ENCODE assay signal across 10 cellular contexts in the genomic region with DNA sequence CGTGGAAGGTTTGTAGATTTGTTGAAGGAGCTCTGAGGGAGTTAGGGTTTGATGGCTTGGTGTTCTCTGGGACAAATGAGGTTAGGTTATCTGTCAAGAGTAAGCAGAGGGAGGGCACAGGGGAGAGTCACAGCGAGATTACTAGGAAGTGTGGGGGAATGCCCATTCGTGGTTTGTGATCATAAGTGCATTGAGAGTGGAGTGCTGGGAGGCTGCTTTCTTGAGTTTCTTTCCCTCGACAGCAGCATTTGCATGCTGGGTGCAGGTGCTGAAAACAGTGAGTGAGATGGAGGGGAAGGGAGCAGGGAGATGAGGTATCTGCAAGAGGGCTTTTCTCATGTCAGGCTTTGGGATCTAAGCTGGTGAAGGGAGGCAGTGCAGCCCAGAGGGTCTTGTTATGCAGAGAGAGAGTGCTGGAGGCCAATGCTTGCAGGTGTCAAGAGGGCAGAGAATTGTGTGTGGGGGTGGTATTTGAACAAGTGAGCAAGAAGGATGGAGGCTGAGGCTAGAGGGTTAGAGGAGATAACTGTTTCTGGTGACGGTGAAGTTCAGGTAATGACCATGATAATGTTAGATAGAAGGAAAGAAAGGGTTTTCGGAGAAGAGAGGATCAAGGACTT. TPM values are rescaled to one million over a fixed set of nuclear protein-coding genes. Genes with fewer than 3 reads are reported as not detected.
DNase-seq lines count a peak whose midpoint lies in the region; ATAC-seq and TF ChIP-seq lines count a peak whose summit lies in the region.
"Had no signal": no experiment of that assay in that cellular context is flagged by ENCODE, and none has a peak within 500 bp of the region (broad histone marks: within the 10 kb centered on the region; RNA-seq: fewer than 3 reads in every experiment).

No MANE protein-coding gene starts in this region.

- H3K79me1 ChIP-seq in neuronal stem cell (ENCODE audit: low read depth, low read length) = peaks cover 3% of the 10 kb centered on the region

- H3K9me2 ChIP-seq in GM23248 (ENCODE audit: insufficient read depth) = no peaks in the 10 kb centered on the region

- H2BK15ac ChIP-seq in neuronal stem cell (ENCODE audit: low read length) = no peak overlapping the region

- intact Hi-C loops in natural killer cell (cut with micrococcal nuclease) = no loop called here
- intact Hi-C loops in CD4-positive, alpha-beta T cell (cut with DNase I, micrococcal nuclease) = no loop called here

- H3K27ac ChIP-seq in neuronal stem cell (replicated peaks; ENCODE audit: low read length) = no peak overlapping the region
- H3K27ac ChIP-seq in GM23248 = no peak overlapping the region
- H3K27ac ChIP-seq in CD4-positive, alpha-beta T cell (ENCODE audit: low read depth, low read length) = no peak overlapping the region
- H3K27ac ChIP-seq: PC-9 had no signal

- H3K79me2 ChIP-seq in GM23248 (ENCODE audit: insufficient read depth) = peaks cover 100% of the 10 kb centered on the region

- H2BK120ac ChIP-seq in neuronal stem cell (ENCODE audit: low read depth, low read length) = no peak overlapping the region

- no peak overlapping the region for H3K18ac ChIP-seq in neuronal stem cell (ENCODE audit: low read length)

- DNase-seq in natural killer cell treated with Interleukin-12 subunit alpha and Interleukin-12 subunit beta and Interleukin-15 and Interleukin-18, amount 100 ng/mL, for 72 hours (ENCODE audit: low spot score) = no peak
- DNase-seq in natural killer cell (no peak), neuronal stem cell (ENCODE audit: low spot score) (no peak), GM23248 (no peak), SK-N-DZ (ENCODE audit: low spot score) (no peak)
- peak; percentile 14 to 31 (median 27) for DNase-seq in activated CD8-positive, alpha-beta memory T cell treated with anti-CD3 and anti-CD28 coated beads for 48 hours (ENCODE audit: low read depth in 2 of 3, low spot score in 2 of 3)
- DNase-seq in CD4-positive, alpha-beta T cell = no peak
- DNase-seq: foreskin fibroblast had no signal

- CTCF ChIA-PET in CD4-positive, alpha-beta T cell (lab: Charles Lee) = no interaction called here

- H4K91ac ChIP-seq in neuronal stem cell (ENCODE audit: low read depth, low read length, poor library complexity) = no peak overlapping the region

- H3K4me2 ChIP-seq in neuronal stem cell (ENCODE audit: insufficient read depth, low read length, poor library complexity, severe bottlenecking) (no peak overlapping the region), GM23248 (ENCODE audit: unreplicated experiment) (no peak overlapping the region)
- H3K4me2 ChIP-seq: PC-9 had no signal

- H2BK12ac ChIP-seq in neuronal stem cell (ENCODE audit: low read length) = no peak overlapping the region

- no peak overlapping the region for H2BK5ac ChIP-seq in neuronal stem cell (ENCODE audit: low read length)

- 100% methylated on average over 1 of the region's 6 CpGs; no CpG with 5 or more reads in 1 of the 2 donors for WGBS in neuronal stem cell (ENCODE audit: extremely low coverage in 2 of 2, insufficient read length in 2 of 2, insufficient replicate concordance in 1 of 2), 2 donors
- 93 to 97% methylated on average over 6 of the region's 6 CpGs for WGBS in GM23248 (ENCODE audit: low coverage in 1 of 2, low lambda C conversion rate in 2 of 2, missing lambda C conversion rate in 2 of 2), 2 experiments

- no peak overlapping the region for H3K4ac ChIP-seq in neuronal stem cell (ENCODE audit: low read length)

- no peak overlapping the region for H2AK5ac ChIP-seq in neuronal stem cell (ENCODE audit: low read depth, low read length)

- 0 out of 2 replicates have a peak, but pooled peaks cover 4% of the 10 kb centered on the region for H3F3A ChIP-seq in GM23248 (ENCODE audit: insufficient read depth)

- POLR2A ChIA-PET in CD4-positive, alpha-beta T cell (lab: Charles Lee) = no interaction called here

- H4K20me1 ChIP-seq in GM23248 (ENCODE audit: insufficient read depth) = peaks cover 12% of the 10 kb centered on the region

- H3K4me1 Mint-ChIP-seq in natural killer cell treated with Interleukin-12 subunit alpha and Interleukin-12 subunit beta and Interleukin-15 and Interleukin-18, amount 100 ng/mL, for 72 hours (ENCODE audit: low read depth in 2 of 2) = peaks cover 26 to 35% of the 10 kb centered on the region in 2 donors
- H3K4me1 Mint-ChIP-seq in natural killer cell = peaks cover 33 to 36% of the 10 kb centered on the region in 2 donors
- H3K4me1 Mint-ChIP-seq in CD4-positive, alpha-beta T cell (ENCODE audit: low read depth) = peaks cover 32% of the 10 kb centered on the region

- no peak overlapping the region for H3K23ac ChIP-seq in neuronal stem cell (ENCODE audit: low read depth, low read length, poor library complexity)

- no peak overlapping the region for H3K27ac Mint-ChIP-seq in natural killer cell treated with Interleukin-12 subunit alpha and Interleukin-12 subunit beta and Interleukin-15 and Interleukin-18, amount 100 ng/mL, for 72 hours
- H3K27ac Mint-ChIP-seq in natural killer cell = no peak overlapping the region
- H3K27ac Mint-ChIP-seq in CD4-positive, alpha-beta T cell = no peak overlapping the region

- H3K9me3 Mint-ChIP-seq in natural killer cell treated with Interleukin-12 subunit alpha and Interleukin-12 subunit beta and Interleukin-15 and Interleukin-18, amount 100 ng/mL, for 72 hours = peaks cover 6% of the 10 kb centered on the region
- no peaks in the 10 kb centered on the region for H3K9me3 Mint-ChIP-seq in natural killer cell
- no peaks in the 10 kb centered on the region for H3K9me3 Mint-ChIP-seq in CD4-positive, alpha-beta T cell

- H3K9ac ChIP-seq in neuronal stem cell (ENCODE audit: low read depth, low read length, poor library complexity) (no peak overlapping the region), GM23248 (no peak overlapping the region)

- peaks cover 7% of the 10 kb centered on the region for H3K36me3 Mint-ChIP-seq in natural killer cell treated with Interleukin-12 subunit alpha and Interleukin-12 subunit beta and Interleukin-15 and Interleukin-18, amount 100 ng/mL, for 72 hours
- no peaks in the 10 kb centered on the region for H3K36me3 Mint-ChIP-seq in natural killer cell
- peaks cover 5% of the 10 kb centered on the region for H3K36me3 Mint-ChIP-seq in CD4-positive, alpha-beta T cell (ENCODE audit: low read depth)

- H3K4me3 Mint-ChIP-seq in natural killer cell treated with Interleukin-12 subunit alpha and Interleukin-12 subunit beta and Interleukin-15 and Interleukin-18, amount 100 ng/mL, for 72 hours = no peak overlapping the region
- no peak overlapping the region for H3K4me3 Mint-ChIP-seq in natural killer cell
- H3K4me3 Mint-ChIP-seq in CD4-positive, alpha-beta T cell = no peak overlapping the region

- no peak for TF ChIP-seq CTCF in natural killer cell (IDR thresholded peaks at IDR 0.05)
- no peak for TF ChIP-seq CTCF in CD4-positive, alpha-beta T cell (IDR thresholded peaks at IDR 0.05)

- H3K4me3 ChIP-seq in neuronal stem cell (ENCODE audit: low read length in 2 of 2) = no peak overlapping the region
- no peak overlapping the region for H3K4me3 ChIP-seq in GM23248
- H3K4me3 ChIP-seq: PC-9 had no signal

- H4K8ac ChIP-seq in neuronal stem cell (ENCODE audit: low read depth, low read length) = no peak overlapping the region

- H3K27me3 Mint-ChIP-seq in natural killer cell treated with Interleukin-12 subunit alpha and Interleukin-12 subunit beta and Interleukin-15 and Interleukin-18, amount 100 ng/mL, for 72 hours = no peaks in the 10 kb centered on the region
- H3K27me3 Mint-ChIP-seq in natural killer cell (ENCODE audit: low read depth in 2 of 2) = no peaks in the 10 kb centered on the region
- H3K27me3 Mint-ChIP-seq in CD4-positive, alpha-beta T cell = no peaks in the 10 kb centered on the region

- in situ Hi-C loops in GM23248 (cut with MboI) = no loop called here

- ATAC-seq in natural killer cell treated with Interleukin-12 subunit alpha and Interleukin-12 subunit beta and Interleukin-15 and Interleukin-18, amount 100 ng/mL, for 72 hours = peak; percentile 90
- no peak for ATAC-seq in natural killer cell
- ATAC-seq in HG03045 (IDR thresholded peaks at IDR 0.05; ENCODE audit: unreplicated experiment) = peak; percentile 90
- ATAC-seq in CD4-positive, alpha-beta T cell (ENCODE audit: poor library complexity) = no peak

- peaks cover 8 to 13% of the 10 kb centered on the region in 2 donors for H3K9me3 ChIP-seq in neuronal stem cell (replicated peaks in 1 of 2; ENCODE audit: control insufficient read depth in 2 of 2, insufficient read depth in 1 of 2, low read depth in 1 of 2, low read length in 2 of 2)
- no peaks in the 10 kb centered on the region for H3K9me3 ChIP-seq in GM23248 (ENCODE audit: low read depth)
- H3K9me3 ChIP-seq in CD4-positive, alpha-beta T cell (ENCODE audit: control insufficient read depth, low read length) = peaks cover 6% of the 10 kb centered on the region

- H3K4me1 ChIP-seq in neuronal stem cell (ENCODE audit: control insufficient read depth in 2 of 2, insufficient read depth in 1 of 2, low read depth in 1 of 2, low read length in 2 of 2) = peaks cover 0 to 8% of the 10 kb centered on the region in 2 donors
- peaks cover 22% of the 10 kb centered on the region; the same call in 1 of the 2 replicates for H3K4me1 ChIP-seq in GM23248 (ENCODE audit: insufficient read depth)

- H3K27me3 ChIP-seq in neuronal stem cell (ENCODE audit: control insufficient read depth in 3 of 3, insufficient read depth in 3 of 3, low read depth in 1 of 3, low read length in 3 of 3) (no peaks in the 10 kb centered on the region), GM23248 (replicated peaks; ENCODE audit: insufficient read depth) (no peaks in the 10 kb centered on the region)
- no peaks in the 10 kb centered on the region for H3K27me3 ChIP-seq in CD4-positive, alpha-beta T cell (ENCODE audit: control insufficient read depth, insufficient read depth, low read length)

- H3K36me3 ChIP-seq in neuronal stem cell (replicated peaks in 1 of 2; ENCODE audit: control insufficient read depth in 2 of 2, insufficient read depth in 2 of 2, low read length in 2 of 2) (peaks cover 0 to 1% of the 10 kb centered on the region in 2 donors), GM23248 (ENCODE audit: low read depth) (no peaks in the 10 kb centered on the region)

- no peak overlapping the region for H2AFZ ChIP-seq in neuronal stem cell (ENCODE audit: low read length)
- no peak overlapping the region for H2AFZ ChIP-seq in GM23248
- H2AFZ ChIP-seq: PC-9 had no signal

- H3K14ac ChIP-seq in neuronal stem cell (ENCODE audit: low read length) = no peak overlapping the region

RNA-seq across cellular contexts. Expression of a gene that starts 8.8 kb away (rescaled TPM):
- 10 to 100 TPM; 40.1 to 43.2 TPM for total RNA-seq in natural killer cell treated with Interleukin-12 subunit alpha and Interleukin-12 subunit beta and Interleukin-15 and Interleukin-18, amount 100 ng/mL, for 72 hours
- total RNA-seq in natural killer cell = 10 to 100 TPM; 21.0 to 25.9 (median 25.4) TPM
- 43.4 TPM for polyA plus RNA-seq in neuronal stem cell (2013, experiment 1 of 2)
- polyA plus RNA-seq in neuronal stem cell (2013, experiment 2 of 2) = 44.2 TPM
- 65.7 and 78.5 TPM in 2 replicates for total RNA-seq in GM23248 (2014; rRNA removed; shearing (Covaris generic))
- polyA plus RNA-seq in GM23248 (2016; fragmentation: Nextera tagmentation; extraction: Ambion mirVana) = 105 and 109 TPM in 2 replicates
- polyA plus RNA-seq in SK-N-DZ (2014; cell fraction: cytosol; rRNA removed) = 11.0 and 14.1 TPM in 2 replicates
- polyA plus RNA-seq in SK-N-DZ (2014; cell fraction: nucleus; rRNA removed) = 4.6 and 6.6 TPM in 2 replicates
- 1 to 10 TPM; 3.1 to 3.6 TPM for total RNA-seq in CD4-positive, alpha-beta T cell

RNA-seq across cellular contexts. Expression of a gene that starts 38.3 kb away (rescaled TPM):
- 10 to 100 TPM; 27.9 to 33.0 TPM for total RNA-seq in natural killer cell treated with Interleukin-12 subunit alpha and Interleukin-12 subunit beta and Interleukin-15 and Interleukin-18, amount 100 ng/mL, for 72 hours
- total RNA-seq in natural killer cell = 10 to 100 TPM; 19.9 to 25.2 (median 19.9) TPM
- 14.5 TPM for polyA plus RNA-seq in neuronal stem cell (2013, experiment 1 of 2)
- polyA plus RNA-seq in neuronal stem cell (2013, experiment 2 of 2) = 14.5 TPM
- total RNA-seq in GM23248 (2014; rRNA removed; shearing (Covaris generic)) = 32.0 and 40.6 TPM in 2 replicates
- 32.3 and 33.7 TPM in 2 replicates for polyA plus RNA-seq in GM23248 (2016; fragmentation: Nextera tagmentation; extraction: Ambion mirVana)
- polyA plus RNA-seq in SK-N-DZ (2014; cell fraction: cytosol; rRNA removed) = 3.0 and 5.5 TPM in 2 replicates
- polyA plus RNA-seq in SK-N-DZ (2014; cell fraction: nucleus; rRNA removed) = 1.7 and 3.6 TPM in 2 replicates
- total RNA-seq in CD4-positive, alpha-beta T cell = 10 to 100 TPM; 17.7 to 19.0 TPM

Comparison
In these comparisons a context has a peak if more than half of its experiments do, and no peak if none do; other contexts are left out.
1. ATAC-seq: peak in natural killer cell treated with Interleukin-12 subunit alpha and Interleukin-12 subunit beta and Interleukin-15 and Interleukin-18, amount 100 ng/mL, for 72 hours (2 of 2) and HG03045 (single experiment); none in natural killer cell (0 of 3) and CD4-positive, alpha-beta T cell (single experiment).
2. DNase-seq: peak in activated CD8-positive, alpha-beta memory T cell treated with anti-CD3 and anti-CD28 coated beads for 48 hours (3 of 3); none in natural killer cell treated with Interleukin-12 subunit alpha and Interleukin-12 subunit beta and Interleukin-15 and Interleukin-18, amount 100 ng/mL, for 72 hours (single experiment), natural killer cell (single experiment), neuronal stem cell (single experiment), GM23248 (single experiment), SK-N-DZ (single experiment) and CD4-positive, alpha-beta T cell (0 of 10).
3. RNA of a gene that starts 8.8 kb away (total RNA-seq): 65.7 to 78.5 TPM in GM23248, 40.1 to 43.2 TPM in natural killer cell treated with Interleukin-12 subunit alpha and Interleukin-12 subunit beta and Interleukin-15 and Interleukin-18, amount 100 ng/mL, for 72 hours and 21.0 to 25.9 TPM in natural killer cell; 3.1 to 3.6 TPM in CD4-positive, alpha-beta T cell; every median in the first group is over 4 times any median in the second.